Comparison of ENCODE assay signal across 8 cellular contexts in the genomic region with DNA sequence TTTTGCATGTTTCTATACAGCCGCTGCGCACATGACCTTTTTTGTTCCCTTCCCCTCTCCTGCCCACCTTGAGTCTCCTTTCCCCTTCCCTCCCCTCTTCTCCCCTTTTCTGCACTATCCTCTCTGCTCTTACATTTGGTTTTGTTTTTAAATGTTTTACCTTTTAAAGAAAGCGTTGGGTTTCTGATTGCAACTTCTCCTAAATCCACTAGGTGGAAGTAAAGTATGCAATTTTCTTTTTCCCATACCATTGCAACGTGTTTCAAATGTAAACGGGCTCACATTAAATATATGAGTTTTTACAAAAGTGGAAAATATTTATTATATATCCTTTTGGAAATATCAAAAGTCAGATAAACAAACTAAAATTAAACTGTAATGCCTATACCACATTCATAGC.
A peak's percentile ranks its signal among the peaks of the same experiment; 100 is the strongest.
DNase-seq lines count a peak whose midpoint lies in the region; ATAC-seq and TF ChIP-seq lines count a peak whose summit lies in the region.

No MANE protein-coding gene starts in this region.

- H3K36me3 ChIP-seq in GM23338 (ENCODE audit: insufficient read depth): no peaks in the 10 kb centered on the region
- H3K36me3 ChIP-seq in osteoblast (ENCODE audit: insufficient read depth, low read length): no peaks in the 10 kb centered on the region

- no peaks in the 10 kb centered on the region for H4K20me1 ChIP-seq in GM23338 (replicated peaks; ENCODE audit: insufficient read depth)
- no peaks in the 10 kb centered on the region for H4K20me1 ChIP-seq in osteoblast (ENCODE audit: insufficient read depth, low read length)

- no peaks in the 10 kb centered on the region for H3K4me1 ChIP-seq in GM23338 (ENCODE audit: insufficient read depth)
- no peaks in the 10 kb centered on the region for H3K4me1 ChIP-seq in osteoblast (ENCODE audit: insufficient read depth, low read length)

- DNase-seq in GM23338 (ENCODE audit: low spot score): peak; percentile 74
- DNase-seq in NCI-H748 (lab: John Stamatoyannopoulos, UW; ENCODE audit: unreplicated experiment): peak; percentile 83
- DNase-seq in dedifferentiated amniotic fluid mesenchymal stem cell (ENCODE audit: extremely low spot score): peak; percentile 33
- peak; percentile 25 for DNase-seq in osteoblast (ENCODE audit: insufficient read length, low spot score, missing footprints)
- no peak for DNase-seq in activated CD4-positive, alpha-beta T cell treated with anti-CD3 and anti-CD28 coated beads for 4 hours

- no peak overlapping the region for H3K4me2 ChIP-seq in GM23338
- H3K4me2 ChIP-seq in osteoblast (ENCODE audit: insufficient read depth, low read length): no peak overlapping the region

- H3K4me1 Mint-ChIP-seq in GM23338: peaks cover 16% of the 10 kb centered on the region

- TF ChIP-seq CTCF in 22Rv1 (IDR thresholded peaks at IDR 0.05) (peak; percentile 55), GM23338 (conservative IDR thresholded peaks at IDR 0.05; ENCODE audit: low read depth in 2 of 2) (peak; percentile 57 to 76), osteoblast (IDR thresholded peaks at IDR 0.05; ENCODE audit: extremely low read depth, low read depth, low read length) (peak; percentile 55)

- H3K27me3 ChIP-seq in GM23338 (ENCODE audit: insufficient read depth): no peaks in the 10 kb centered on the region
- H3K27me3 ChIP-seq in osteoblast (ENCODE audit: insufficient read depth, low read length): no peaks in the 10 kb centered on the region

- no peaks in the 10 kb centered on the region for H3K27me3 Mint-ChIP-seq in GM23338 (ENCODE audit: insufficient read depth, low read depth, poor library complexity)

- H3K27ac Mint-ChIP-seq in GM23338: no peak overlapping the region

- no peaks in the 10 kb centered on the region for H3K9me3 ChIP-seq in osteoblast (ENCODE audit: low read depth, low read length)

- H3F3A ChIP-seq in GM23338 (replicated peaks; ENCODE audit: low read depth): no peaks in the 10 kb centered on the region

- H3K36me3 Mint-ChIP-seq in GM23338 (ENCODE audit: low read depth): no peaks in the 10 kb centered on the region; the same call in 2 of the 3 replicates

- H3K27ac ChIP-seq in 22Rv1 (no peak overlapping the region), GM23338 (ENCODE audit: low read depth) (no peak overlapping the region), osteoblast (ENCODE audit: low read depth, low read length) (no peak overlapping the region)

- no peak overlapping the region for H3K4me3 Mint-ChIP-seq in GM23338

- peaks cover 6% of the 10 kb centered on the region for H3K9me3 Mint-ChIP-seq in GM23338

- no peaks in the 10 kb centered on the region for H3K9me2 ChIP-seq in GM23338 (ENCODE audit: insufficient read depth)

- H2AFZ ChIP-seq in GM23338 (no peak overlapping the region), osteoblast (ENCODE audit: low read length) (no peak overlapping the region)

- H3K79me2 ChIP-seq in GM23338 (replicated peaks; ENCODE audit: insufficient read depth) (no peaks in the 10 kb centered on the region), osteoblast (ENCODE audit: insufficient read depth, low read length) (no peaks in the 10 kb centered on the region)

- H3K4me3 ChIP-seq in GM23338 (no peak overlapping the region), osteoblast (ENCODE audit: insufficient read depth, low read length) (no peak overlapping the region)

- ATAC-seq in GM23338 (peak; percentile 28; the same call in 1 of the 3 replicates), GM18498 (IDR thresholded peaks at IDR 0.05; ENCODE audit: unreplicated experiment) (no peak), GM21529 (IDR thresholded peaks at IDR 0.05; ENCODE audit: unreplicated experiment) (no peak)

TF ChIP-seq in GM23338, 12 proteins besides CTCF, POLR2A, EP300 and RAD21 (continues in another document):
- TF ChIP-seq EZH2 (IDR thresholded peaks at IDR 0.05; ENCODE audit: low read depth, unreplicated experiment): no peak
- TF ChIP-seq, protein P1, sequence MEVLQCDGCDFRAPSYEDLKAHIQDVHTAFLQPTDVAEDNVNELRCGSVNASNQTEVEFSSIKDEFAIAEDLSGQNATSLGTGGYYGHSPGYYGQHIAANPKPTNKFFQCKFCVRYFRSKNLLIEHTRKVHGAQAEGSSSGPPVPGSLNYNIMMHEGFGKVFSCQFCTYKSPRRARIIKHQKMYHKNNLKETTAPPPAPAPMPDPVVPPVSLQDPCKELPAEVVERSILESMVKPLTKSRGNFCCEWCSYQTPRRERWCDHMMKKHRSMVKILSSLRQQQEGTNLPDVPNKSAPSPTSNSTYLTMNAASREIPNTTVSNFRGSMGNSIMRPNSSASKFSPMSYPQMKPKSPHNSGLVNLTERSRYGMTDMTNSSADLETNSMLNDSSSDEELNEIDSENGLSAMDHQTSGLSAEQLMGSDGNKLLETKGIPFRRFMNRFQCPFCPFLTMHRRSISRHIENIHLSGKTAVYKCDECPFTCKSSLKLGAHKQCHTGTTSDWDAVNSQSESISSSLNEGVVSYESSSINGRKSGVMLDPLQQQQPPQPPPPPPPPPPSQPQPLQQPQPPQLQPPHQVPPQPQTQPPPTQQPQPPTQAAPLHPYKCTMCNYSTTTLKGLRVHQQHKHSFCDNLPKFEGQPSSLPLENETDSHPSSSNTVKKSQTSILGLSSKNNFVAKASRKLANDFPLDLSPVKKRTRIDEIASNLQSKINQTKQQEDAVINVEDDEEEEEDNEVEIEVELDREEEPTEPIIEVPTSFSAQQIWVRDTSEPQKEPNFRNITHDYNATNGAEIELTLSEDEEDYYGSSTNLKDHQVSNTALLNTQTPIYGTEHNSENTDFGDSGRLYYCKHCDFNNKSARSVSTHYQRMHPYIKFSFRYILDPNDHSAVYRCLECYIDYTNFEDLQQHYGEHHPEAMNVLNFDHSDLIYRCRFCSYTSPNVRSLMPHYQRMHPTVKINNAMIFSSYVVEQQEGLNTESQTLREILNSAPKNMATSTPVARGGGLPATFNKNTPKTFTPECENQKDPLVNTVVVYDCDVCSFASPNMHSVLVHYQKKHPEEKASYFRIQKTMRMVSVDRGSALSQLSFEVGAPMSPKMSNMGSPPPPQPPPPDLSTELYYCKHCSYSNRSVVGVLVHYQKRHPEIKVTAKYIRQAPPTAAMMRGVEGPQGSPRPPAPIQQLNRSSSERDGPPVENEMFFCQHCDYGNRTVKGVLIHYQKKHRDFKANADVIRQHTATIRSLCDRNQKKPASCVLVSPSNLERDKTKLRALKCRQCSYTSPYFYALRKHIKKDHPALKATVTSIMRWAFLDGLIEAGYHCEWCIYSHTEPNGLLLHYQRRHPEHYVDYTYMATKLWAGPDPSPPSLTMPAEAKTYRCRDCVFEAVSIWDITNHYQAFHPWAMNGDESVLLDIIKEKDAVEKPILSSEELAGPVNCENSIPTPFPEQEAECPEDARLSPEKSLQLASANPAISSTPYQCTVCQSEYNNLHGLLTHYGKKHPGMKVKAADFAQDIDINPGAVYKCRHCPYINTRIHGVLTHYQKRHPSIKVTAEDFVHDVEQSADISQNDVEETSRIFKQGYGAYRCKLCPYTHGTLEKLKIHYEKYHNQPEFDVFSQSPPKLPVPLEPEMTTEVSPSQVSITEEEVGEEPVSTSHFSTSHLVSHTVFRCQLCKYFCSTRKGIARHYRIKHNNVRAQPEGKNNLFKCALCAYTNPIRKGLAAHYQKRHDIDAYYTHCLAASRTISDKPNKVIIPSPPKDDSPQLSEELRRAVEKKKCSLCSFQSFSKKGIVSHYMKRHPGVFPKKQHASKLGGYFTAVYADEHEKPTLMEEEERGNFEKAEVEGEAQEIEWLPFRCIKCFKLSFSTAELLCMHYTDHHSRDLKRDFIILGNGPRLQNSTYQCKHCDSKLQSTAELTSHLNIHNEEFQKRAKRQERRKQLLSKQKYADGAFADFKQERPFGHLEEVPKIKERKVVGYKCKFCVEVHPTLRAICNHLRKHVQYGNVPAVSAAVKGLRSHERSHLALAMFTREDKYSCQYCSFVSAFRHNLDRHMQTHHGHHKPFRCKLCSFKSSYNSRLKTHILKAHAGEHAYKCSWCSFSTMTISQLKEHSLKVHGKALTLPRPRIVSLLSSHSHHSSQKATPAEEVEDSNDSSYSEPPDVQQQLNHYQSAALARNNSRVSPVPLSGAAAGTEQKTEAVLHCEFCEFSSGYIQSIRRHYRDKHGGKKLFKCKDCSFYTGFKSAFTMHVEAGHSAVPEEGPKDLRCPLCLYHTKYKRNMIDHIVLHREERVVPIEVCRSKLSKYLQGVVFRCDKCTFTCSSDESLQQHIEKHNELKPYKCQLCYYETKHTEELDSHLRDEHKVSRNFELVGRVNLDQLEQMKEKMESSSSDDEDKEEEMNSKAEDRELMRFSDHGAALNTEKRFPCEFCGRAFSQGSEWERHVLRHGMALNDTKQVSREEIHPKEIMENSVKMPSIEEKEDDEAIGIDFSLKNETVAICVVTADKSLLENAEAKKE (CRISPR knock-in tag; IDR thresholded peaks at IDR 0.05): no peak
- TF ChIP-seq, protein P2, sequence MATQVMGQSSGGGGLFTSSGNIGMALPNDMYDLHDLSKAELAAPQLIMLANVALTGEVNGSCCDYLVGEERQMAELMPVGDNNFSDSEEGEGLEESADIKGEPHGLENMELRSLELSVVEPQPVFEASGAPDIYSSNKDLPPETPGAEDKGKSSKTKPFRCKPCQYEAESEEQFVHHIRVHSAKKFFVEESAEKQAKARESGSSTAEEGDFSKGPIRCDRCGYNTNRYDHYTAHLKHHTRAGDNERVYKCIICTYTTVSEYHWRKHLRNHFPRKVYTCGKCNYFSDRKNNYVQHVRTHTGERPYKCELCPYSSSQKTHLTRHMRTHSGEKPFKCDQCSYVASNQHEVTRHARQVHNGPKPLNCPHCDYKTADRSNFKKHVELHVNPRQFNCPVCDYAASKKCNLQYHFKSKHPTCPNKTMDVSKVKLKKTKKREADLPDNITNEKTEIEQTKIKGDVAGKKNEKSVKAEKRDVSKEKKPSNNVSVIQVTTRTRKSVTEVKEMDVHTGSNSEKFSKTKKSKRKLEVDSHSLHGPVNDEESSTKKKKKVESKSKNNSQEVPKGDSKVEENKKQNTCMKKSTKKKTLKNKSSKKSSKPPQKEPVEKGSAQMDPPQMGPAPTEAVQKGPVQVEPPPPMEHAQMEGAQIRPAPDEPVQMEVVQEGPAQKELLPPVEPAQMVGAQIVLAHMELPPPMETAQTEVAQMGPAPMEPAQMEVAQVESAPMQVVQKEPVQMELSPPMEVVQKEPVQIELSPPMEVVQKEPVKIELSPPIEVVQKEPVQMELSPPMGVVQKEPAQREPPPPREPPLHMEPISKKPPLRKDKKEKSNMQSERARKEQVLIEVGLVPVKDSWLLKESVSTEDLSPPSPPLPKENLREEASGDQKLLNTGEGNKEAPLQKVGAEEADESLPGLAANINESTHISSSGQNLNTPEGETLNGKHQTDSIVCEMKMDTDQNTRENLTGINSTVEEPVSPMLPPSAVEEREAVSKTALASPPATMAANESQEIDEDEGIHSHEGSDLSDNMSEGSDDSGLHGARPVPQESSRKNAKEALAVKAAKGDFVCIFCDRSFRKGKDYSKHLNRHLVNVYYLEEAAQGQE (IDR thresholded peaks at IDR 0.05; ENCODE audit: unreplicated experiment): no peak
- no peak for TF ChIP-seq EZH2phosphoT487 (IDR thresholded peaks at IDR 0.05; ENCODE audit: unreplicated experiment)
- no peak for TF ChIP-seq NANOG (IDR thresholded peaks at IDR 0.05; ENCODE audit: borderline replicate concordance)
- no peak for TF ChIP-seq ZNF114 (CRISPR knock-in tag; IDR thresholded peaks at IDR 0.05)
- TF ChIP-seq ZNF331 (CRISPR knock-in tag; IDR thresholded peaks at IDR 0.05; ENCODE audit: low read depth): no peak

Comparison
In these comparisons a context has a peak if more than half of its experiments do, and no peak if none do; other contexts are left out.
1. DNase-seq: peak in GM23338 (single experiment), NCI-H748 (single experiment), dedifferentiated amniotic fluid mesenchymal stem cell (single experiment) and osteoblast (single experiment); none in activated CD4-positive, alpha-beta T cell treated with anti-CD3 and anti-CD28 coated beads for 4 hours (0 of 2).
2. Peak in every context shown above with its lines, with median percentiles within 50 percentile points of each other: CTCF ChIP-seq.